Comparison of ENCODE assay signal across 7 cellular contexts in the genomic region with DNA sequence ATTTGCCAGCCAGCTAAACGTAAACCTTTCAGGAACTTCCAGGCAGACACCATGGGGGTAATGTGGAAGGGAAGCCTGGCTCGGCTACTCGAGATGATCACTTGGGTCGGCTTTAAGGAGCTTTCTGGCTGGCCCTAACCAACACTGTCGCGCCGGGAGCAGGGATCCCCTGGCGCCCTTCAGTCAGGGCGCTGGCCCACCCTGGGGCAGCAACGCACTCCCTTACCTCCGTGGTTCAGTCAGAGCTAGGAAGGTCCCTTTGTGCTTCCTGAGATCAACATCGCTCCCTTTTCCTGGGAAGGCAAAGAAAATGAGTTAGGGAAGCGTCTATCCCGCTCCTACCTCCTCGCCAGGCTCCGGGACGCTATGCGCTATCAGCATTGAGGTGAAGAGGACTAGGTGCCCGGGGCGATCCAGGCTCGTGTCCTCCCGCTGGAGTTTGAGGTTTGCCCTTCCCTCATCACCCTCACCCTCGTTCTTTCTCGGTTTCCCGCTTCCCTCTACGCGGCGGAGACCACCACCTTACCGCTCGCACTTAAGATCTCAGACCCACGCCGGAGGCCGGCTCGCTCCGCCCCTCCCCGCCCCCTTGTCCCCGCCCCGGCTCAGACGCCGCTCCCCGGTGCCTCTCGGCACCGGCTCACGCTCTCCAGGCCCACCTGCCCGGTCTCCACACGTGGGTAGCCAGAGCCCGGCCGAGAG. TPM values are rescaled to one million over a fixed set of nuclear protein-coding genes. Genes with fewer than 3 reads are reported as not detected.
DNase-seq lines count a peak whose midpoint lies in the region; ATAC-seq and TF ChIP-seq lines count a peak whose summit lies in the region.

No MANE protein-coding gene starts in this region.

- H3K4me3 Mint-ChIP-seq in nephron progenitor cell, result peak overlapping the region; percentile 99

- CTCF ChIA-PET in RWPE1 (lab: Yijun Ruan, JAX), result no interaction called here

- POLR2A ChIA-PET in RWPE1 (lab: Yijun Ruan, JAX; ENCODE audit: low non-redundant PET), result interaction anchor here (0.6 kb wide), 1 partner anchor 40 kb away, joined by 3 read pairs; no protein-coding TSS in a partner anchor

- H3K27me3 Mint-ChIP-seq in nephron progenitor cell (ENCODE audit: low read depth, poor library complexity), result peaks cover 3% of the 10 kb centered on the region

- H3K9me3 ChIP-seq in esophagus (ENCODE audit: control insufficient read depth in 2 of 2, insufficient read depth in 1 of 2, low read depth in 1 of 2, low read length in 1 of 2), result no peaks in the 10 kb centered on the region

- H3K36me3 ChIP-seq in esophagus (ENCODE audit: control insufficient read depth in 2 of 2, insufficient read depth in 2 of 2, low read length in 1 of 2), result peaks cover 11 to 14% of the 10 kb centered on the region in 2 donors

- H3K4me1 ChIP-seq in esophagus (ENCODE audit: control insufficient read depth in 2 of 2, insufficient read depth in 2 of 2, low read length in 1 of 2), result no peaks in the 10 kb centered on the region

- peak overlapping the region; percentile 90 for H3K27ac Mint-ChIP-seq in nephron progenitor cell

- H3K27me3 ChIP-seq in esophagus (ENCODE audit: control insufficient read depth in 1 of 2, insufficient read depth in 2 of 2, low read length in 2 of 2), result no peaks in the 10 kb centered on the region

- TF ChIP-seq CTCF in GM12865 (IDR thresholded peaks at IDR 0.05; ENCODE audit: insufficient read depth, low read depth, low read length, missing control alignments), result no peak
- no peak for TF ChIP-seq CTCF in RWPE1 (conservative IDR thresholded peaks at IDR 0.05; ENCODE audit: low read depth)
- TF ChIP-seq CTCF in nephron progenitor cell (IDR thresholded peaks at IDR 0.05), result no peak

- H3K9me3 Mint-ChIP-seq in nephron progenitor cell, result no peaks in the 10 kb centered on the region

- peak; percentile 52 for ATAC-seq in HG02938 (IDR thresholded peaks at IDR 0.05; ENCODE audit: unreplicated experiment)

- peak overlapping the region; percentile 92 for H3K27ac ChIP-seq in RWPE1
- H3K27ac ChIP-seq in esophagus (ENCODE audit: low read depth in 2 of 2, low read length in 1 of 2), result peak overlapping the region; percentile 58 to 94

- DNase-seq in GM12865 (ENCODE audit: low read depth) (peak; percentile 17), RWPE1 (ENCODE audit: low spot score) (peak; percentile 86), nephron progenitor cell (no peak), occipital lobe (lab: John Stamatoyannopoulos, UW) (no peak)
- DNase-seq in stimulated activated CD4-positive, alpha-beta T cell treated with anti-CD3 and anti-CD28 coated beads, Interleukin-2, amount 100 ng/mL, for 48 hours, result no peak

- peak overlapping the region; percentile 87 for H3K4me3 ChIP-seq in GM12865 (ENCODE audit: low read depth, low read length)
- H3K4me3 ChIP-seq in esophagus (ENCODE audit: low read depth in 1 of 2, low read length in 2 of 2), result peak overlapping the region; percentile 57 to 81

- peaks cover 47% of the 10 kb centered on the region for H3K4me1 Mint-ChIP-seq in nephron progenitor cell

- WGBS in esophagus, 2 donors, result 2 to 3% methylated on average over 48 of the region's 48 CpGs

- peaks cover 33% of the 10 kb centered on the region for H3K36me3 Mint-ChIP-seq in nephron progenitor cell (ENCODE audit: low read depth)

RNA-seq across cellular contexts. Expression of a gene that starts 0.4 kb away (rescaled TPM):
- polyA plus RNA-seq in esophagus, result 10 to 100 TPM; 66.2 to 92.7 TPM
- total RNA-seq in occipital lobe, result 43.7 TPM

RNA-seq across cellular contexts. Expression of a gene that starts 0.7 kb away (rescaled TPM):
- polyA plus RNA-seq in esophagus, result 10 to 100 TPM; 11.4 to 13.5 TPM
- total RNA-seq in occipital lobe, result 15.6 TPM

RNA-seq across cellular contexts. Expression of a gene that starts 5.8 kb away (rescaled TPM):
- polyA plus RNA-seq in esophagus, result 10 to 100 TPM; 16.8 to 18.3 TPM
- total RNA-seq in occipital lobe, result 16.2 TPM

RNA-seq across cellular contexts. Expression of a gene that starts 51.5 kb away (rescaled TPM):
- under 1 TPM; 0.08 to 0.09 TPM for polyA plus RNA-seq in esophagus
- 0.47 TPM for total RNA-seq in occipital lobe

Comparison
In these comparisons a context has a peak if more than half of its experiments do, and no peak if none do; other contexts are left out.
1. DNase-seq: peak in GM12865 (single experiment) and RWPE1 (single experiment); none in nephron progenitor cell (single experiment), occipital lobe (single experiment) and stimulated activated CD4-positive, alpha-beta T cell treated with anti-CD3 and anti-CD28 coated beads, Interleukin-2, amount 100 ng/mL, for 48 hours (0 of 2).